8 cellular contexts compared by ENCODE assay signal in genomic region chr20:1777476-1777820, GRCh38.
DNase-seq lines count a peak whose midpoint lies in the region; ATAC-seq and TF ChIP-seq lines count a peak whose summit lies in the region.

No MANE protein-coding gene starts in this region.

- H3K9ac ChIP-seq in stomach smooth muscle (ENCODE audit: low read length in 2 of 2), result peak overlapping the region in 1 of 2 donors; percentile 97

- H3K4me3 Mint-ChIP-seq in activated CD4-positive, alpha-beta T cell treated with anti-CD3 and anti-CD28 coated beads for 36 hours, result peak overlapping the region; percentile 66

- TF ChIP-seq CTCF in RWPE2 (IDR thresholded peaks at IDR 0.05; ENCODE audit: poor library complexity, severe bottlenecking) (peak; percentile 82), fibroblast of villous mesenchyme (IDR thresholded peaks at IDR 0.05; ENCODE audit: insufficient read depth, low read depth, low read length) (no peak)

- H3K9me3 ChIP-seq in RWPE2 (ENCODE audit: severe bottlenecking) (no peaks in the 10 kb centered on the region), stomach smooth muscle (ENCODE audit: control insufficient read depth in 2 of 2, low read length in 2 of 2) (no peaks in the 10 kb centered on the region)

- no peak for DNase-seq in activated CD4-positive, alpha-beta T cell treated with anti-CD3 and anti-CD28 coated beads for 36 hours
- DNase-seq in activated CD4-positive, alpha-beta T cell treated with anti-CD3 and anti-CD28 coated beads for 48 hours, result no peak
- DNase-seq in RWPE2 (ENCODE audit: low spot score), result no peak
- no peak for DNase-seq in fibroblast of villous mesenchyme (ENCODE audit: low read depth)
- DNase-seq in COLO668 (lab: John Stamatoyannopoulos, UW; ENCODE audit: unreplicated experiment), result no peak
- DNase-seq in cerebellar nuclear complex (lab: John Stamatoyannopoulos, UW), result no peak
- DNase-seq in AG08395 (ENCODE audit: low spot score), result no peak

- H3K4me1 Mint-ChIP-seq in activated CD4-positive, alpha-beta T cell treated with anti-CD3 and anti-CD28 coated beads for 36 hours, result peaks cover 15% of the 10 kb centered on the region

- H3K4me1 ChIP-seq in RWPE2 (ENCODE audit: insufficient read depth, poor library complexity, severe bottlenecking) (peaks cover 8% of the 10 kb centered on the region), stomach smooth muscle (ENCODE audit: control insufficient read depth, insufficient read depth, low read length) (peaks cover 11% of the 10 kb centered on the region)

- H3K36me3 Mint-ChIP-seq in activated CD4-positive, alpha-beta T cell treated with anti-CD3 and anti-CD28 coated beads for 36 hours (ENCODE audit: low read depth), result no peaks in the 10 kb centered on the region

- no peaks in the 10 kb centered on the region for H3K27me3 ChIP-seq in RWPE2 (ENCODE audit: insufficient read depth, poor library complexity, severe bottlenecking)
- H3K27me3 ChIP-seq in stomach smooth muscle (ENCODE audit: control insufficient read depth in 1 of 2, insufficient read depth in 2 of 2, low read length in 2 of 2), result no peaks in the 10 kb centered on the region

- CTCF ChIA-PET in activated CD4-positive, alpha-beta T cell treated with anti-CD3 and anti-CD28 coated beads for 36 hours (lab: Charles Lee), result interaction anchor here (0.7 to 3.6 kb wide), 48 partner anchors 9 to 405 kb away, joined by 3 to 69 read pairs (median 5); partner anchors contain the start of gene NSFL1C

- no peaks in the 10 kb centered on the region for H3K9me3 Mint-ChIP-seq in activated CD4-positive, alpha-beta T cell treated with anti-CD3 and anti-CD28 coated beads for 36 hours (ENCODE audit: low read depth)

- no peak overlapping the region for H3K27ac ChIP-seq in RWPE2 (ENCODE audit: poor library complexity, severe bottlenecking)
- H3K27ac ChIP-seq in stomach smooth muscle (ENCODE audit: low read length), result no peak overlapping the region

- POLR2A ChIA-PET in activated CD4-positive, alpha-beta T cell treated with anti-CD3 and anti-CD28 coated beads for 36 hours (lab: Charles Lee), result interaction anchor here (0.7 to 1.2 kb wide), 2 partner anchors 25 to 311 kb away, joined by 3 to 5 read pairs; partner anchors contain the start of gene NSFL1C

- intact Hi-C loops in activated CD4-positive, alpha-beta T cell treated with anti-CD3 and anti-CD28 coated beads for 36 hours (cut with DNase I, micrococcal nuclease), result loop anchor here (1.0 to 10.0 kb wide), 10 partner anchors 13 to 465 kb away; partner anchors contain the start of gene NSFL1C (in 1 of the 2)

- no peak overlapping the region for H3K27ac Mint-ChIP-seq in activated CD4-positive, alpha-beta T cell treated with anti-CD3 and anti-CD28 coated beads for 36 hours

- H3K36me3 ChIP-seq in RWPE2 (ENCODE audit: low read depth) (no peaks in the 10 kb centered on the region), stomach smooth muscle (ENCODE audit: control insufficient read depth in 2 of 2, insufficient read depth in 2 of 2, low read length in 2 of 2) (no peaks in the 10 kb centered on the region)

- H3K4me3 ChIP-seq in RWPE2 (ENCODE audit: severe bottlenecking), result peak overlapping the region; percentile 50
- H3K4me3 ChIP-seq in fibroblast of villous mesenchyme (ENCODE audit: low read depth, low read length), result peak overlapping the region; percentile 74
- peak overlapping the region; percentile 84 to 94 for H3K4me3 ChIP-seq in stomach smooth muscle (ENCODE audit: low read length in 2 of 2)

- peaks cover 3% of the 10 kb centered on the region for H3K27me3 Mint-ChIP-seq in activated CD4-positive, alpha-beta T cell treated with anti-CD3 and anti-CD28 coated beads for 36 hours

- no peak for ATAC-seq in activated CD4-positive, alpha-beta T cell treated with anti-CD3 and anti-CD28 coated beads for 36 hours
- ATAC-seq in RWPE2 (ENCODE audit: low read depth), result no peak
